8 cellular contexts compared by ENCODE assay signal in genomic region chr14:44896275-44897040, GRCh38.
DNase-seq lines count a peak whose midpoint lies in the region; ATAC-seq and TF ChIP-seq lines count a peak whose summit lies in the region.

No MANE protein-coding gene starts in this region.

- intact Hi-C loops in tibial artery (cut with DNase I; ENCODE audit: low total_unique reads), result loop anchor here (5.0 kb wide), 2 partner anchors 66 to 236 kb away; partner anchors contain the start of genes FKBP3, KLHL28 and TOGARAM1

- H3K27ac Mint-ChIP-seq in activated T-cell treated with anti-CD3 and anti-CD28 coated beads, Interleukin-2, amount 50 U/mL, for 24 hours, result peak overlapping the region; percentile 94

- H3K4me1 Mint-ChIP-seq in activated T-cell treated with anti-CD3 and anti-CD28 coated beads, Interleukin-2, amount 50 U/mL, for 24 hours (ENCODE audit: low read depth), result peaks cover 31% of the 10 kb centered on the region

- H3K36me3 ChIP-seq in SJCRH30, result no peaks in the 10 kb centered on the region
- H3K36me3 ChIP-seq in tibial artery, result peaks cover 0 to 6% (median 4%) of the 10 kb centered on the region in 3 donors

- H3K4me1 ChIP-seq in SJCRH30 (peaks cover 12% of the 10 kb centered on the region), tibial artery (peaks cover 0 to 37% (median 16%) of the 10 kb centered on the region in 4 donors)

- H3K9me3 ChIP-seq in SJCRH30 (replicated peaks) (no peaks in the 10 kb centered on the region; the same call in none of the 2 replicates), iPS-18c (ENCODE audit: control insufficient read depth, insufficient read depth, low read length) (no peaks in the 10 kb centered on the region), tibial artery (no peaks in the 10 kb centered on the region)

- H3K36me3 Mint-ChIP-seq in activated T-cell treated with anti-CD3 and anti-CD28 coated beads, Interleukin-2, amount 50 U/mL, for 24 hours (ENCODE audit: low read depth), result peaks cover 3% of the 10 kb centered on the region

- no peaks in the 10 kb centered on the region for H3K27me3 Mint-ChIP-seq in activated T-cell treated with anti-CD3 and anti-CD28 coated beads, Interleukin-2, amount 50 U/mL, for 24 hours

- DNase-seq in activated T-cell treated with anti-CD3 and anti-CD28 coated beads, Interleukin-2, amount 50 U/mL, for 24 hours, result no peak
- DNase-seq in activated T-cell treated with anti-CD3 and anti-CD28 coated beads for 4 hours, result no peak
- no peak for DNase-seq in SJCRH30
- DNase-seq in tibial artery, result no peak
- no peak for DNase-seq in AG08395 (ENCODE audit: low spot score)
- no peak for DNase-seq in retina

- no peaks in the 10 kb centered on the region for H3K27me3 ChIP-seq in SJCRH30
- no peaks in the 10 kb centered on the region for H3K27me3 ChIP-seq in tibial artery

- H3K4me3 ChIP-seq in SJCRH30 (peak overlapping the region; percentile 90), iPS-18c (ENCODE audit: insufficient read depth, low read depth, low read length) (peak overlapping the region; percentile 12; the same call in 1 of the 2 replicates), tibial artery (peak overlapping the region; percentile 76 to 77)

- H3K9me3 Mint-ChIP-seq in activated T-cell treated with anti-CD3 and anti-CD28 coated beads, Interleukin-2, amount 50 U/mL, for 24 hours, result no peaks in the 10 kb centered on the region

- TF ChIP-seq CTCF in tibial artery (IDR thresholded peaks at IDR 0.05), result no peak

- H3K27ac ChIP-seq in SJCRH30, result peak overlapping the region; percentile 88; the same call in 1 of the 2 replicates
- H3K27ac ChIP-seq in tibial artery, result peak overlapping the region; percentile 99

- no peak for ATAC-seq in HG03469 (IDR thresholded peaks at IDR 0.05; ENCODE audit: unreplicated experiment)

- H3K4me3 Mint-ChIP-seq in activated T-cell treated with anti-CD3 and anti-CD28 coated beads, Interleukin-2, amount 50 U/mL, for 24 hours, result peak overlapping the region; percentile 87

Comparison
In these comparisons a context has a peak if more than half of its experiments do, and no peak if none do; other contexts are left out.
1. H3K4me3 ChIP-seq: peak in every context shown above with its lines; median percentile 90 in SJCRH30; 76 in tibial artery; 12 in iPS-18c.